ENCODE assay signal across 9 cellular contexts in the genomic region with DNA sequence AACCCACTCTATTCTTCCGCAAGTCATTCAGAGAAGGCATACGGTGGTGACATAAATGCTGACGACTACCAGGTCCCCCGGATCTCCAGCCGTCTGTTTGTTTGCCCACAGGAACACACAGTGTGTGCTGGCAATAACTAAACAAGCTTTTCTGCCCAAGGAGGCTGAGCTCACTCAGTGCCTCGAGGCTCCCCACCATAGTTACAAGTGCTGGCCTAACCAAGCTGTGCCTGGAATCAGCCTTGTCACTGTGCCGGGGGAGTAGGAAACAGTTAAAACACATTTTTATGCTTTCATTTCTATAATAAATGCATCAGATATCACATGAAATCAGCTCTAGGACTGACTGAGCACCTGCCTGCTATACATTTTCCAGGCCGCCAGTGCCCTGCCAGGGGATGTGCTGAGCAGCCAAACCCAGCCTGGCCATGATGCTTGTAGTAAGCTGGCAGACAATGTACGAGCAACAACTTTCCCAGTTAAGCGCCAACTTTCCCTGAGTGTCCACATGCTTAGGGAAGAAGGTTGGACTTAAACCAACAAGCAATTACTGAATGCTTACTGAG. TPM values are rescaled to one million over a fixed set of nuclear protein-coding genes. Genes with fewer than 3 reads are reported as not detected.
DNase-seq lines count a peak whose midpoint lies in the region; ATAC-seq and TF ChIP-seq lines count a peak whose summit lies in the region.
"Had no signal": no experiment of that assay in that cellular context is flagged by ENCODE, and none has a peak within 500 bp of the region (broad histone marks: within the 10 kb centered on the region; RNA-seq: fewer than 3 reads in every experiment).

No MANE protein-coding gene starts in this region.

- no peaks in the 10 kb centered on the region for H3K27me3 ChIP-seq in lung (ENCODE audit: control insufficient read depth, insufficient read depth)
- no peaks in the 10 kb centered on the region for H3K27me3 ChIP-seq in transverse colon

- 57 to 60% methylated on average over 10 of the region's 10 CpGs for WGBS in lung, 2 donors
- WGBS in transverse colon (ENCODE audit: low coverage in 1 of 2), 2 donors = 43 to 45% methylated on average over 6 to 10 of the region's 10 CpGs

- H3K27ac Mint-ChIP-seq in activated T-helper 2 cell treated with anti-CD3 and anti-CD28 coated beads, Interferon-gamma antibody, Interleukin-2, Interleukin-4, amounts not matched to agents 10 μg/mL and 5 μg/mL and 100 μg/mL, durations not matched to agents 14 hours and 24 hours and 36 hours = peak overlapping the region; percentile 91

- ATAC-seq in Right ventricle myocardium inferior (peak; percentile 70), lung (ENCODE audit: insufficient read depth, low FRiP score) (no peak), GM19452 (IDR thresholded peaks at IDR 0.05; ENCODE audit: unreplicated experiment) (no peak)

- H3K4me3 ChIP-seq in lung (no peak overlapping the region), transverse colon (no peak overlapping the region)

- TF ChIP-seq CTCF in lung (IDR thresholded peaks at IDR 0.05; ENCODE audit: control extremely low read depth, extremely low read depth) (no peak), transverse colon (IDR thresholded peaks at IDR 0.05) (no peak)

- in situ Hi-C loops in transverse colon (cut with MboI; ENCODE audit: low pct_ligation_motif_present in 1 of 4, low pct_unique_long_range_greater_than_20kb in 1 of 4, low sequenced_read_pairs in 3 of 4) = no loop called here

- intact Hi-C loops in Right ventricle myocardium inferior (cut with DNase I) = no loop called here
- intact Hi-C loops in cardiac septum (cut with DNase I) = no loop called here
- intact Hi-C loops in activated T-helper 2 cell treated with anti-CD3 and anti-CD28 coated beads, Interferon-gamma antibody, Interleukin-2, Interleukin-4, amounts not matched to agents 10 μg/mL and 5 μg/mL and 100 μg/mL, durations not matched to agents 14 hours and 24 hours and 36 hours (cut with micrococcal nuclease) = no loop called here
- intact Hi-C loops in transverse colon (cut with DNase I; ENCODE audit: low total_unique reads) = no loop called here

- no peak for TF ChIP-seq POLR2A in transverse colon (IDR thresholded peaks at IDR 0.05)

- no peaks in the 10 kb centered on the region for H3K9me3 Mint-ChIP-seq in activated T-helper 2 cell treated with anti-CD3 and anti-CD28 coated beads, Interferon-gamma antibody, Interleukin-2, Interleukin-4, amounts not matched to agents 10 μg/mL and 5 μg/mL and 100 μg/mL, durations not matched to agents 14 hours and 24 hours and 36 hours

- peak overlapping the region; percentile 3 for H3K4me3 Mint-ChIP-seq in activated T-helper 2 cell treated with anti-CD3 and anti-CD28 coated beads, Interferon-gamma antibody, Interleukin-2, Interleukin-4, amounts not matched to agents 10 μg/mL and 5 μg/mL and 100 μg/mL, durations not matched to agents 14 hours and 24 hours and 36 hours (ENCODE audit: low read depth)

- H3K27ac ChIP-seq in lung (ENCODE audit: low read depth in 1 of 2, low read length in 1 of 2) (peak overlapping the region; percentile 4 to 30), transverse colon (peak overlapping the region; percentile 24 to 64 (median 44))
- H3K27ac ChIP-seq: HL-60 had no signal

- peaks cover 55% of the 10 kb centered on the region for H3K4me1 Mint-ChIP-seq in activated T-helper 2 cell treated with anti-CD3 and anti-CD28 coated beads, Interferon-gamma antibody, Interleukin-2, Interleukin-4, amounts not matched to agents 10 μg/mL and 5 μg/mL and 100 μg/mL, durations not matched to agents 14 hours and 24 hours and 36 hours (ENCODE audit: low read depth)

- H3K27me3 Mint-ChIP-seq in activated T-helper 2 cell treated with anti-CD3 and anti-CD28 coated beads, Interferon-gamma antibody, Interleukin-2, Interleukin-4, amounts not matched to agents 10 μg/mL and 5 μg/mL and 100 μg/mL, durations not matched to agents 14 hours and 24 hours and 36 hours (ENCODE audit: low read depth) = no peaks in the 10 kb centered on the region

- no peak for TF ChIP-seq EP300 in transverse colon (IDR thresholded peaks at IDR 0.05; ENCODE audit: low read depth)

- H3K36me3 Mint-ChIP-seq in activated T-helper 2 cell treated with anti-CD3 and anti-CD28 coated beads, Interferon-gamma antibody, Interleukin-2, Interleukin-4, amounts not matched to agents 10 μg/mL and 5 μg/mL and 100 μg/mL, durations not matched to agents 14 hours and 24 hours and 36 hours (ENCODE audit: low read depth) = peaks cover 11% of the 10 kb centered on the region

- H3K4me1 ChIP-seq in lung (ENCODE audit: control insufficient read depth in 2 of 2, insufficient read depth in 2 of 2, low read length in 2 of 2) (peaks cover 25 to 31% of the 10 kb centered on the region in 2 donors), transverse colon (peaks cover 21 to 75% (median 47%) of the 10 kb centered on the region in 4 donors)

- DNase-seq in Right ventricle myocardium inferior (ENCODE audit: missing footprints) (no peak), cardiac septum (ENCODE audit: low spot score) (no peak), lung (ENCODE audit: low spot score) (no peak), transverse colon (no peak), OCI-M2 (lab: John Stamatoyannopoulos, UW; ENCODE audit: unreplicated experiment) (no peak), iPS-NIHi7 (ENCODE audit: extremely low spot score) (no peak)
- DNase-seq in activated T-helper 2 cell treated with anti-CD3 and anti-CD28 coated beads, Interferon-gamma antibody, Interleukin-2, Interleukin-4, amounts not matched to agents 10 μg/mL and 5 μg/mL and 100 μg/mL, durations not matched to agents 14 hours and 24 hours and 36 hours (ENCODE audit: low spot score) = no peak

- no peaks in the 10 kb centered on the region for H3K9me3 ChIP-seq in lung (ENCODE audit: control insufficient read depth in 2 of 2, insufficient read depth in 1 of 2, low read length in 1 of 2)
- no peaks in the 10 kb centered on the region for H3K9me3 ChIP-seq in transverse colon

- H3K36me3 ChIP-seq in lung (ENCODE audit: control insufficient read depth in 2 of 2, insufficient read depth in 2 of 2, low read length in 2 of 2) = no peaks in the 10 kb centered on the region
- H3K36me3 ChIP-seq in transverse colon = no peaks in the 10 kb centered on the region

RNA-seq across cellular contexts. Expression of gene BRD4, which starts 28.1 kb away (rescaled TPM):
- 56.5 TPM for total RNA-seq in Right ventricle myocardium inferior
- total RNA-seq in cardiac septum = 72.3 TPM
- total RNA-seq in activated T-helper 2 cell treated with anti-CD3 and anti-CD28 coated beads, Interferon-gamma antibody, Interleukin-2, Interleukin-4, amounts not matched to agents 10 μg/mL and 5 μg/mL and 100 μg/mL, durations not matched to agents 14 hours and 24 hours and 36 hours = 104 and 108 TPM in 2 replicates
- 10 to 100 TPM; 44.7 to 89.0 TPM for total RNA-seq in lung
- 10 to 100 TPM; 23.2 to 30.8 TPM for polyA plus RNA-seq in lung
- 10 to 100 TPM; 39.5 to 87.9 (median 61.2) TPM for total RNA-seq in transverse colon
